Comparison of ENCODE assay signal across 26 cellular contexts in the genomic region with DNA sequence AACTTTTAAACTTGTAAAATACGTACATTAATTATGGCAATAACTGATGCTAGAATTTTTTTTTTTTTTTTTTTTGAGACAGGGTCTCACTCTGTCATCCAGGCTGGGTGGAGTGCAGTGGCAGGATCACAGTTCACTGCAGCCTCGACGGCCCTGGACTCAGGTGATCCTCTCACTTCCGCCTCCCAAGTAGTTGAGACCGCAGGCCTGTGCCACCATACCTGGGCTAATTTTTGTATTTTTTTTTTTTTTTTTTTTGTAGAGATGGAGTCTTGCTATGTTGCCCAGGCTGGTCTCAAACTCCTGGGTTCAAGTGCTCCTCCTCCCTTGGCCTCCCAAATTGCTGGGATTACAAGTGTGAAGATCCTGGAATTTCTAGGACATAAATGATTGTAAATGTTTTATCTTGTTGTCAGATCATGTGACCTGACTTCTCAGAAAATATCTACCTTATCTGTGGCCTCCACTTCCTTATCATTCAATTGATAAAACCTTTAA.
"Had no signal": no experiment of that assay in that cellular context is flagged by ENCODE, and none has a peak within 500 bp of the region (broad histone marks: within the 10 kb centered on the region; RNA-seq: fewer than 3 reads in every experiment).

No MANE protein-coding gene starts in this region.

- H3K27ac ChIP-seq: neutrophil, prostate gland, right lobe of liver, thoracic aorta, thyroid gland, tibial nerve, upper lobe of left lung, vagina had no signal

- H3K9me3 Mint-ChIP-seq: natural killer cell treated with Interleukin-12 subunit alpha and Interleukin-12 subunit beta and Interleukin-15 and Interleukin-18, amount 100 ng/mL, for 72 hours; stimulated activated effector memory CD8-positive, alpha-beta T cell treated with anti-CD3 and anti-CD28 coated beads, Interleukin-12 subunit alpha, Interleukin-12 subunit beta, amount 100 ng/mL, for 72 hours; stimulated activated naive CD8-positive, alpha-beta T cell treated with anti-CD3 and anti-CD28 coated beads, Interleukin-15, Interleukin-2, amounts not matched to agents 100 ng/mL and 50 ng/mL, for 24 hours had no signal

- FAIRE-seq: pancreas, small intestine, urothelium cell line had no signal

- ATAC-seq: naive thymus-derived CD8-positive, alpha-beta T cell; natural killer cell treated with Interleukin-12 subunit alpha and Interleukin-12 subunit beta and Interleukin-15 and Interleukin-18, amount 100 ng/mL, for 72 hours; pancreas; right lobe of liver; stimulated activated effector memory CD8-positive, alpha-beta T cell treated with anti-CD3 and anti-CD28 coated beads, Interleukin-12 subunit alpha, Interleukin-12 subunit beta, amount 100 ng/mL, for 72 hours; stimulated activated naive B cell treated with anti-CD40 and anti-IgM and Interleukin-4, amounts not matched to agents 10 μg/mL and 1 μg/mL and 100 μg/mL, for 72 hours had no signal

- H3K4me3 Mint-ChIP-seq: natural killer cell treated with Interleukin-12 subunit alpha and Interleukin-12 subunit beta and Interleukin-15 and Interleukin-18, amount 100 ng/mL, for 72 hours; stimulated activated effector memory CD8-positive, alpha-beta T cell treated with anti-CD3 and anti-CD28 coated beads, Interleukin-12 subunit alpha, Interleukin-12 subunit beta, amount 100 ng/mL, for 72 hours; stimulated activated naive B cell treated with anti-CD40 and anti-IgM and Interleukin-4, amounts not matched to agents 10 μg/mL and 1 μg/mL and 100 μg/mL, for 72 hours; stimulated activated naive CD8-positive, alpha-beta T cell treated with anti-CD3 and anti-CD28 coated beads, Interleukin-15, Interleukin-2, amounts not matched to agents 100 ng/mL and 50 ng/mL, for 24 hours had no signal

- H3K27me3 Mint-ChIP-seq: naive thymus-derived CD8-positive, alpha-beta T cell; stimulated activated naive B cell treated with anti-CD40 and anti-IgM and Interleukin-4, amounts not matched to agents 10 μg/mL and 1 μg/mL and 100 μg/mL, for 72 hours; stimulated activated naive CD8-positive, alpha-beta T cell treated with anti-CD3 and anti-CD28 coated beads, Interleukin-15, Interleukin-2, amounts not matched to agents 100 ng/mL and 50 ng/mL, for 24 hours had no signal

- DNase-seq: naive thymus-derived CD8-positive, alpha-beta T cell; nephron progenitor cell; nucleus accumbens; pancreas; right lobe of liver; sigmoid colon; small intestine; stimulated activated CD4-positive, alpha-beta T cell treated with anti-CD3 and anti-CD28 coated beads, Interleukin-15, amount 100 ng/mL, for 24 hours; stimulated activated CD4-positive, alpha-beta T cell treated with anti-CD3 and anti-CD28 coated beads, Interleukin-2, amount 100 ng/mL, for 24 hours; stimulated activated CD4-positive, alpha-beta T cell treated with anti-CD3 and anti-CD28 coated beads, Interleukin-2, amount 100 ng/mL, for 48 hours; stimulated activated CD4-positive, alpha-beta T cell treated with anti-CD3 and anti-CD28 coated beads, Interleukin-4, amount 100 ng/mL, for 24 hours; stimulated activated naive B cell treated with anti-CD40 and anti-IgM and Interleukin-4, amounts not matched to agents 10 μg/mL and 1 μg/mL and 100 μg/mL, for 72 hours; stimulated activated naive CD4-positive, alpha-beta T cell treated with Interleukin-2 at 50 U/mL for 16 hours; stomach; thyroid gland; trophoblast cell; upper lobe of left lung had no signal

- H3K36me3 Mint-ChIP-seq: naive thymus-derived CD8-positive, alpha-beta T cell; natural killer cell treated with Interleukin-12 subunit alpha and Interleukin-12 subunit beta and Interleukin-15 and Interleukin-18, amount 100 ng/mL, for 72 hours had no signal

- H3K4me1 ChIP-seq: prostate gland had no signal

- H3K27me3 ChIP-seq: pancreas, right lobe of liver, sigmoid colon, stomach, thyroid gland, tibial nerve, upper lobe of left lung, vagina had no signal

- H3K36me3 ChIP-seq: neutrophil, pancreas, prostate gland, right lobe of liver, sigmoid colon, stomach, thoracic aorta, thyroid gland, tibial nerve, upper lobe of left lung, vagina had no signal

- H3K4me3 ChIP-seq: prostate gland, right lobe of liver, sigmoid colon, thoracic aorta, thyroid gland, tibial nerve, upper lobe of left lung, vagina had no signal

- H3K27ac Mint-ChIP-seq: natural killer cell treated with Interleukin-12 subunit alpha and Interleukin-12 subunit beta and Interleukin-15 and Interleukin-18, amount 100 ng/mL, for 72 hours; stimulated activated effector memory CD8-positive, alpha-beta T cell treated with anti-CD3 and anti-CD28 coated beads, Interleukin-12 subunit alpha, Interleukin-12 subunit beta, amount 100 ng/mL, for 72 hours; stimulated activated naive B cell treated with anti-CD40 and anti-IgM and Interleukin-4, amounts not matched to agents 10 μg/mL and 1 μg/mL and 100 μg/mL, for 72 hours; stimulated activated naive CD8-positive, alpha-beta T cell treated with anti-CD3 and anti-CD28 coated beads, Interleukin-15, Interleukin-2, amounts not matched to agents 100 ng/mL and 50 ng/mL, for 24 hours had no signal

- H3K9me3 ChIP-seq: neutrophil, pancreas, prostate gland, right lobe of liver, stomach, thoracic aorta, thyroid gland, tibial nerve, upper lobe of left lung, vagina had no signal
